Comparison of ENCODE assay signal across 1 cellular context in the genomic region with DNA sequence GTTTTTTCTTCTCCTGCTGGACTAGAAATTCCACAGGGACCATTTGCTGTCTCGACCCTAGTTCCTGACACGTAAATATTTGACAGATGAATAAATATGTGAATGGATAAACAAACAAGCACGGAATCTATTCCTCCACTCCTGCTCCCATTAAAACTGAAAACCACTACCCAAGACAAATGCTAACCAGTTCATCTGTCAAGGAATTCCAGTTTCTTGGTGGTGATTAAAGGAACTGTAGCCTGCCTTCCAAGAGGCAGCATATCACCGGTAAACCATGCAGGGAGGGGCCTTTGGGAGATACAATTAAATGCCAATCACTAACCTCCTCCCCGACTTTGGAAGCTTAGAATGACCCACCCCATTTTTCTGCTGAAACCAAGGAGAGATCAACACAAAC.
TF ChIP-seq lines count a peak whose summit lies in the region.

No MANE protein-coding gene starts in this region.

TF ChIP-seq in IMR-90, 13 proteins besides CTCF, POLR2A, EP300 and RAD21:
- no peak for TF ChIP-seq RFX5 (IDR thresholded peaks at IDR 0.05; ENCODE audit: low read depth, low read length)
- TF ChIP-seq MXI1 (IDR thresholded peaks at IDR 0.05; ENCODE audit: borderline replicate concordance, low read depth, low read length) = no peak
- TF ChIP-seq MAFK (IDR thresholded peaks at IDR 0.05; ENCODE audit: low read depth, low read length) = no peak
- no peak for TF ChIP-seq CEBPB (IDR thresholded peaks at IDR 0.05; ENCODE audit: low read depth, low read length)
- no peak for TF ChIP-seq SMC3 (IDR thresholded peaks at IDR 0.05; ENCODE audit: low read depth, low read length)
- TF ChIP-seq RCOR1 (IDR thresholded peaks at IDR 0.05; ENCODE audit: insufficient replicate concordance, low read length) = no peak
- TF ChIP-seq BHLHE40 (IDR thresholded peaks at IDR 0.05; ENCODE audit: low read depth, low read length) = no peak
- TF ChIP-seq NFE2L2 (IDR thresholded peaks at IDR 0.05; ENCODE audit: low read depth, low read length) = no peak
- TF ChIP-seq, protein P1, sequence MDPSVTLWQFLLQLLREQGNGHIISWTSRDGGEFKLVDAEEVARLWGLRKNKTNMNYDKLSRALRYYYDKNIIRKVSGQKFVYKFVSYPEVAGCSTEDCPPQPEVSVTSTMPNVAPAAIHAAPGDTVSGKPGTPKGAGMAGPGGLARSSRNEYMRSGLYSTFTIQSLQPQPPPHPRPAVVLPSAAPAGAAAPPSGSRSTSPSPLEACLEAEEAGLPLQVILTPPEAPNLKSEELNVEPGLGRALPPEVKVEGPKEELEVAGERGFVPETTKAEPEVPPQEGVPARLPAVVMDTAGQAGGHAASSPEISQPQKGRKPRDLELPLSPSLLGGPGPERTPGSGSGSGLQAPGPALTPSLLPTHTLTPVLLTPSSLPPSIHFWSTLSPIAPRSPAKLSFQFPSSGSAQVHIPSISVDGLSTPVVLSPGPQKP (IDR thresholded peaks at IDR 0.05; ENCODE audit: borderline replicate concordance, low read depth, low read length) = no peak
